11 cellular contexts compared by ENCODE assay signal in the genomic region with DNA sequence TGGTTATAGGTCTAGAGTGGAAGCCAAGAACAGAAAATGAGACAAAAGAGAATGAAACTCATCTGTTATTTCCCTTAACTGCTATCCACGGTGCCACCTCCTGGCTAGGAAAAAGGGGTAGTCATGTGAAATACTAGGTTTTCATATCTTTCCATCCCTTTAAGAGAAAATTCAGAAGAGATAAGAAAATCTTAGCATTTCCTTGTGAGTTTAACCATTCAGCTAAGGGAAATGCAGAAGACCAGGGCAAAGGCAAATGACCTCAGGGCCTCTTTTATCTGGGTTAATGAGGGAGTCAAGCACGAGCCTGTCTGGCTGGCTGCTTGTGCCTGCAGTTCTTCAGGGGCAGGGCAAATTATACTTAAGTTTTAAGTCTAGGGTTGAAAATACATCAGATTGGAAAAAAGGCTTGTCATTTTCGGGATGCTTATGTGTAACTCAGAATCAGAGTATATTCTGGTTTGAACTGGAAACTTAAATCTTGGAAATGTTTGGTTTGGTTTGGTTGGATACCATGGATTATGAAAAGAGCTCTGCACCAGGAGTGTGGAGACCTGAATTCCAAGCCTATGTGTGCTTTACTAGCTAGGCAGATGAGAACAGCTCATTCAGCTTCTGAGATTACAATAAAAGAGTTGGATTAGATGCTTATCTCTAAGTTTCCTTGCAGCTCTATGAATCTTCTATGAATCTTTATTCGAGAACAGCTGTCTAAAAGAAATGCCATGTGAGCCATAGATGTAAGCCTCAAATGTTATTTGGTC. TPM values are rescaled to one million over a fixed set of nuclear protein-coding genes. Genes with fewer than 3 reads are reported as not detected.
DNase-seq lines count a peak whose midpoint lies in the region; TF ChIP-seq lines count a peak whose summit lies in the region.
"Had no signal": no experiment of that assay in that cellular context is flagged by ENCODE, and none has a peak within 500 bp of the region (broad histone marks: within the 10 kb centered on the region; RNA-seq: fewer than 3 reads in every experiment).

No MANE protein-coding gene starts in this region.

- H3K4me1 Mint-ChIP-seq in activated T-helper 1 cell treated with anti-CD3 and anti-CD28 coated beads, Interleukin-12 subunit alpha, Interleukin-12 subunit beta, Interleukin-2, Interleukin-4 antibody, amounts not matched to agents 30 ng/mL and 10 ng/mL and 1 ng/mL, durations not matched to agents 14 hours and 24 hours and 36 hours (ENCODE audit: low read depth): peaks cover 19% of the 10 kb centered on the region

- no peaks in the 10 kb centered on the region for H3K27me3 ChIP-seq in hepatocyte

- H3K9me3 Mint-ChIP-seq in activated T-helper 1 cell treated with anti-CD3 and anti-CD28 coated beads, Interleukin-12 subunit alpha, Interleukin-12 subunit beta, Interleukin-2, Interleukin-4 antibody, amounts not matched to agents 30 ng/mL and 10 ng/mL and 1 ng/mL, durations not matched to agents 14 hours and 24 hours and 36 hours: no peaks in the 10 kb centered on the region
- H3K9me3 Mint-ChIP-seq: activated B cell treated with CpG ODN at 0.5 μM for 24 hours had no signal

- no peaks in the 10 kb centered on the region for H4K20me1 ChIP-seq in hepatocyte (ENCODE audit: insufficient read depth, poor library complexity, severe bottlenecking)

- H3K27ac Mint-ChIP-seq in activated T-helper 1 cell treated with anti-CD3 and anti-CD28 coated beads, Interleukin-12 subunit alpha, Interleukin-12 subunit beta, Interleukin-2, Interleukin-4 antibody, amounts not matched to agents 30 ng/mL and 10 ng/mL and 1 ng/mL, durations not matched to agents 14 hours and 24 hours and 36 hours: peak overlapping the region; percentile 78
- H3K27ac Mint-ChIP-seq: activated B cell treated with CpG ODN at 0.5 μM for 24 hours had no signal

- H3K36me3 Mint-ChIP-seq in activated T-helper 1 cell treated with anti-CD3 and anti-CD28 coated beads, Interleukin-12 subunit alpha, Interleukin-12 subunit beta, Interleukin-2, Interleukin-4 antibody, amounts not matched to agents 30 ng/mL and 10 ng/mL and 1 ng/mL, durations not matched to agents 14 hours and 24 hours and 36 hours (ENCODE audit: low read depth): peaks cover 6% of the 10 kb centered on the region

- peaks cover 18% of the 10 kb centered on the region for H3K4me1 ChIP-seq in hepatocyte (ENCODE audit: insufficient read depth)

- H3K27me3 Mint-ChIP-seq in activated T-helper 1 cell treated with anti-CD3 and anti-CD28 coated beads, Interleukin-12 subunit alpha, Interleukin-12 subunit beta, Interleukin-2, Interleukin-4 antibody, amounts not matched to agents 30 ng/mL and 10 ng/mL and 1 ng/mL, durations not matched to agents 14 hours and 24 hours and 36 hours (ENCODE audit: insufficient read depth): peaks cover 2% of the 10 kb centered on the region
- H3K27me3 Mint-ChIP-seq: activated B cell treated with CpG ODN at 0.5 μM for 24 hours had no signal

- peak overlapping the region; percentile 50 for H3K4me3 Mint-ChIP-seq in activated T-helper 1 cell treated with anti-CD3 and anti-CD28 coated beads, Interleukin-12 subunit alpha, Interleukin-12 subunit beta, Interleukin-2, Interleukin-4 antibody, amounts not matched to agents 30 ng/mL and 10 ng/mL and 1 ng/mL, durations not matched to agents 14 hours and 24 hours and 36 hours
- H3K4me3 Mint-ChIP-seq: activated B cell treated with CpG ODN at 0.5 μM for 24 hours had no signal

- H3K4me3 ChIP-seq in AG09309 (ENCODE audit: control insufficient read depth, low read depth, low read length) (no peak overlapping the region), hepatocyte (no peak overlapping the region)

- DNase-seq in AG09309 (ENCODE audit: low read depth) (no peak), HCEC 1CT (peak; percentile 41), hepatocyte (ENCODE audit: low spot score) (peak; percentile 29), NCI-H1105 (lab: John Stamatoyannopoulos, UW) (no peak), germinal center (ENCODE audit: low spot score) (no peak), SHP77 (lab: John Stamatoyannopoulos, UW) (no peak)
- no peak for DNase-seq in activated T-helper 1 cell treated with anti-CD3 and anti-CD28 coated beads, Interleukin-12 subunit alpha, Interleukin-12 subunit beta, Interleukin-2, Interleukin-4 antibody, amounts not matched to agents 30 ng/mL and 10 ng/mL and 1 ng/mL, durations not matched to agents 14 hours and 24 hours and 36 hours (ENCODE audit: low spot score)
- no peak for DNase-seq in activated CD4-positive, CD25-positive, alpha-beta regulatory T cell (lab: John Stamatoyannopoulos, UW)
- DNase-seq: activated B cell treated with CpG ODN at 0.5 μM for 24 hours, left colon, NCI-H2081 had no signal

- TF ChIP-seq CTCF in AG09309 (IDR thresholded peaks at IDR 0.05; ENCODE audit: control insufficient read depth, insufficient read depth, low read depth, low read length, missing control alignments) (peak; percentile 21), hepatocyte (IDR thresholded peaks at IDR 0.05; ENCODE audit: poor library complexity) (peak; percentile 7)

- H2AFZ ChIP-seq in hepatocyte: no peak overlapping the region

- H3K36me3 ChIP-seq in hepatocyte (replicated peaks; ENCODE audit: insufficient read depth, low read depth): no peaks in the 10 kb centered on the region

- intact Hi-C loops in activated T-helper 1 cell treated with anti-CD3 and anti-CD28 coated beads, Interleukin-12 subunit alpha, Interleukin-12 subunit beta, Interleukin-2, Interleukin-4 antibody, amounts not matched to agents 30 ng/mL and 10 ng/mL and 1 ng/mL, durations not matched to agents 14 hours and 24 hours and 36 hours (cut with micrococcal nuclease): loop anchor here (5.0 kb wide), 1 partner anchor 462 kb away; no protein-coding TSS in a partner anchor

- no peaks in the 10 kb centered on the region for H3K9me2 ChIP-seq in hepatocyte (replicated peaks; ENCODE audit: insufficient read depth)

- no peaks in the 10 kb centered on the region for H3K79me2 ChIP-seq in hepatocyte

- 50% methylated on average over 4 of the region's 4 CpGs for WGBS in hepatocyte (ENCODE audit: low lambda C conversion rate, missing lambda C conversion rate)

- no peaks in the 10 kb centered on the region for H3K9me3 ChIP-seq in hepatocyte (ENCODE audit: low read depth)

- H3K27ac ChIP-seq in hepatocyte: peak overlapping the region; percentile 16

- H3K4me2 ChIP-seq in hepatocyte: peak overlapping the region; percentile 41

RNA-seq across cellular contexts. Expression of a gene that starts 19.9 kb away (rescaled TPM):
- total RNA-seq in activated T-helper 1 cell treated with anti-CD3 and anti-CD28 coated beads, Interleukin-12 subunit alpha, Interleukin-12 subunit beta, Interleukin-2, Interleukin-4 antibody, amounts not matched to agents 30 ng/mL and 10 ng/mL and 1 ng/mL, durations not matched to agents 14 hours and 24 hours and 36 hours: 17.3 and 19.0 TPM in 2 replicates
- total RNA-seq in hepatocyte: 11.1 and 11.5 TPM in 2 replicates
- 6.9 and 8.9 TPM in 2 replicates for polyA plus RNA-seq in hepatocyte

Comparison
In these comparisons a context has a peak if more than half of its experiments do, and no peak if none do; other contexts are left out.
1. DNase-seq: peak in HCEC 1CT (single experiment) and hepatocyte (single experiment); none in AG09309 (single experiment), activated T-helper 1 cell treated with anti-CD3 and anti-CD28 coated beads, Interleukin-12 subunit alpha, Interleukin-12 subunit beta, Interleukin-2, Interleukin-4 antibody, amounts not matched to agents 30 ng/mL and 10 ng/mL and 1 ng/mL, durations not matched to agents 14 hours and 24 hours and 36 hours (single experiment), activated CD4-positive, CD25-positive, alpha-beta regulatory T cell (0 of 4), NCI-H1105 (single experiment), germinal center (single experiment) and SHP77 (0 of 2).